Comparison of ENCODE assay signal across 1 cellular context in genomic region chr19:38665219-38665931, GRCh38.
TF ChIP-seq lines count a peak whose summit lies in the region.

No MANE protein-coding gene starts in this region.

TF ChIP-seq in IMR-90, 13 proteins besides CTCF, POLR2A, EP300 and RAD21:
- TF ChIP-seq MAFK (IDR thresholded peaks at IDR 0.05; ENCODE audit: low read depth, low read length): no peak
